In the genomic region with DNA sequence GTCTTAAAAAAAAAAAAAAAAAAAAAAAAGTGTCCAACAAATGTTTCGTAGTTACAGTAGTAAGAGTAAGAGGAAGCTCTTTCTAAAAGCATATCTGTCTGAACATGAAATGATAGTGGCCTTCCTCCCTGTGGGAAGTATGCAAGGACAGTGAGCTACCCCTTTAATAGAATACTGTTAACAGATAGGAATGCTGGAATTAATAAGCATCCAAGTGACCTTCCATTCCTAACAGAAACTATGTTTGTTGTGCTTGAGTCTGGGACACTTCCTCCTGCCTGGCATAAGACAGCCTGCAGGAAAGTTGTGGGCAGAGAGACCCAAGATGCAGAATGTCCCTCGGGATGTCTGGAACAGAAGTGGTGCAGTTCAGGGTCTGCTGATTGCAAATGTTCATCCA, we compare ENCODE assay signal across 13 cellular contexts. TPM values are rescaled to one million over a fixed set of nuclear protein-coding genes. Genes with fewer than 3 reads are reported as not detected.
"Had no signal": no experiment of that assay in that cellular context is flagged by ENCODE, and none has a peak within 500 bp of the region (broad histone marks: within the 10 kb centered on the region; RNA-seq: fewer than 3 reads in every experiment).

No MANE protein-coding gene starts in this region.

RNA-seq across cellular contexts. Expression of a gene that starts 12.4 kb away (rescaled TPM):
- total RNA-seq: activated CD4-positive, alpha-beta T cell treated with anti-CD3 and anti-CD28 coated beads, Interleukin-2, amount 10 ng/mL, durations not matched to agents 24 days and 14 days; activated CD8-positive, alpha-beta memory T cell treated with anti-CD3 and anti-CD28 coated beads for 36 hours; activated CD8-positive, alpha-beta T cell treated with anti-CD3 and anti-CD28 coated beads for 36 hours; activated naive CD8-positive, alpha-beta T cell treated with anti-CD3 and anti-CD28 coated beads for 36 hours; activated T-helper 17 cell treated with anti-CD3 and anti-CD28 coated beads, Interleukin-2, amount 50 U/mL, for 72 hours; ascending aorta; IMR-90; M059J; PC-3; Peyer's patch; SJCRH30 had no signal
- polyA plus RNA-seq: IMR-90, K562 had no signal

RNA-seq across cellular contexts. Expression of a gene that starts 29.6 kb away (rescaled TPM):
- total RNA-seq: activated CD4-positive, alpha-beta T cell treated with anti-CD3 and anti-CD28 coated beads, Interleukin-2, amount 10 ng/mL, durations not matched to agents 24 days and 14 days; activated CD8-positive, alpha-beta memory T cell treated with anti-CD3 and anti-CD28 coated beads for 36 hours; activated CD8-positive, alpha-beta T cell treated with anti-CD3 and anti-CD28 coated beads for 36 hours; activated naive CD8-positive, alpha-beta T cell treated with anti-CD3 and anti-CD28 coated beads for 36 hours; activated T-cell treated with anti-CD3 and anti-CD28 coated beads, Interleukin-2, amount 50 U/mL, for 72 hours; activated T-helper 17 cell treated with anti-CD3 and anti-CD28 coated beads, Interleukin-2, amount 50 U/mL, for 72 hours; ascending aorta; IMR-90; K562; PC-3; SJCRH30 had no signal
- polyA plus RNA-seq: IMR-90, K562 had no signal

RNA-seq across cellular contexts. Expression of a gene that starts 34.4 kb away (rescaled TPM):
- total RNA-seq: activated CD4-positive, alpha-beta T cell treated with anti-CD3 and anti-CD28 coated beads, Interleukin-2, amount 10 ng/mL, durations not matched to agents 24 days and 14 days; activated CD8-positive, alpha-beta memory T cell treated with anti-CD3 and anti-CD28 coated beads for 36 hours; activated CD8-positive, alpha-beta T cell treated with anti-CD3 and anti-CD28 coated beads for 36 hours; activated naive CD8-positive, alpha-beta T cell treated with anti-CD3 and anti-CD28 coated beads for 36 hours; activated T-cell treated with anti-CD3 and anti-CD28 coated beads, Interleukin-2, amount 50 U/mL, for 72 hours; activated T-helper 17 cell treated with anti-CD3 and anti-CD28 coated beads, Interleukin-2, amount 50 U/mL, for 72 hours; ascending aorta; IMR-90; K562; M059J; PC-3; Peyer's patch; SJCRH30 had no signal
- polyA plus RNA-seq: IMR-90, K562 had no signal
